14 cellular contexts compared by ENCODE assay signal in the genomic region with DNA sequence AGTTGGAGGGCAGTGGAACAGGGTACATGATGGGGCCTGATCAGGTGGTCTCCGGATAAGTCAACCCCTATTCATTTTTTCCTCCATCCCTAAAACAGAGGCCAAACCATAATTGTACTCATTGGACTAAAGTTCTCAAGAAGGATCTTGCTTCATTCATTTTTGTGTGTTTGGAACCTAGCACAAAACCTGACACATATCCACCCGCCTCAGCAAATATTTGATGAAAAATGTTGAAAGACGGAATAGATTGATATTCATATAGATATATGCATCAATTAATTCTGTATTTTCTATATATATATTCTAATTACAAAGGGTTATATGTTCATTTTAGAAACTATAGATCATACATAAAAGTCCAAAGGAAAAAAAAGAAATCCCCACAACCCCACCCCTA.
"Had no signal": no experiment of that assay in that cellular context is flagged by ENCODE, and none has a peak within 500 bp of the region (broad histone marks: within the 10 kb centered on the region; RNA-seq: fewer than 3 reads in every experiment).

No MANE protein-coding gene starts in this region.

- H3K27me3 ChIP-seq: ascending aorta, tibial nerve, vagina had no signal

- H3K9me3 Mint-ChIP-seq: activated T-cell treated with anti-CD3 and anti-CD28 coated beads, Interleukin-2, amount 50 U/mL, for 72 hours; nephron progenitor cell; WTC11 had no signal

- H3K4me3 ChIP-seq: ascending aorta, tibial nerve, vagina had no signal

- H3K27ac Mint-ChIP-seq: nephron progenitor cell, WTC11 had no signal

- H3K9me3 ChIP-seq: ascending aorta, tibial nerve, vagina had no signal

- H3K4me1 Mint-ChIP-seq: nephron progenitor cell, WTC11 had no signal

- ATAC-seq: activated T-cell treated with anti-CD3 and anti-CD28 coated beads, Interleukin-2, amount 50 U/mL, for 72 hours; WTC11 had no signal

- H3K4me3 Mint-ChIP-seq: nephron progenitor cell, WTC11 had no signal

- DNase-seq: activated CD4-positive, alpha-beta T cell treated with anti-CD3 and anti-CD28 coated beads, Interleukin-2, amount 50 U/mL, for 1 hour; activated T-cell treated with anti-CD3 and anti-CD28 coated beads, Interleukin-2, amount 50 U/mL, for 72 hours; dermis blood vessel endothelial cell; head of caudate nucleus; mesendoderm; nephron progenitor cell; occipital lobe; stimulated activated CD4-positive, alpha-beta T cell treated with anti-CD3 and anti-CD28 coated beads, Interleukin-4, amount 100 ng/mL, for 24 hours; stimulated activated naive CD4-positive, alpha-beta T cell treated with Interleukin-2 at 50 U/mL for 16 hours; substantia nigra had no signal

- H3K27ac ChIP-seq: ascending aorta, tibial nerve, vagina had no signal
